22 cellular contexts compared by ENCODE assay signal in the genomic region with DNA sequence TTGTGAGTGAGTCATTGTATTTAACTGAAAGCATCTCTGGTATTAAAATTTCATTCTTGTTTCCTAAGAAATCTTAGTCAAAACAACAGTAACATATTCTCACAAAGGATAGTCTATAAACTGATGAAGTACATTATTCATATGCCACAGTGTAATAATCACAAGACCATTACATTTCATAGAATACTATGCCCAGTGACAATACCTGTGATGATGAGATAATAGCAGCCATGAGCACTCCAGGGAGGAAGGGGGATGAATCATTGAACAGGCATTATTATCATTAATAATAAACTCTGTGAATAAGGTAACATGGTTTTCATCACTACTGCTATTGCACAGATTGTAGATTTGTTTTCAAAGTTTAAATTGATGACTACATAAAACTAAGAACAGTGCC.
DNase-seq lines count a peak whose midpoint lies in the region; ATAC-seq and TF ChIP-seq lines count a peak whose summit lies in the region.
"Had no signal": no experiment of that assay in that cellular context is flagged by ENCODE, and none has a peak within 500 bp of the region (broad histone marks: within the 10 kb centered on the region; RNA-seq: fewer than 3 reads in every experiment).

No MANE protein-coding gene starts in this region.

- H3K27ac ChIP-seq in SK-N-SH (ENCODE audit: low read depth in 2 of 2, low read length in 1 of 2) (peak overlapping the region in 1 of 2 experiments; percentile 68; a peak in 2 of 4 replicates), left lung (no peak overlapping the region)
- H3K27ac ChIP-seq: KMS-11, lower lobe of right lung, neutrophil, SJCRH30, upper lobe of left lung, WERI-Rb-1 had no signal

- ATAC-seq in Right ventricle myocardium superior (ENCODE audit: poor library complexity) (no peak), left lung (no peak)
- ATAC-seq: effector memory CD8-positive, alpha-beta T cell; lower lobe of right lung had no signal

- H3K36me3 ChIP-seq in SK-N-SH (replicated peaks in 1 of 2; ENCODE audit: control insufficient read depth in 1 of 2, insufficient read depth in 2 of 2, low read length in 1 of 2) (no peaks in the 10 kb centered on the region), skeletal muscle satellite cell (ENCODE audit: insufficient read depth, low read length) (no peaks in the 10 kb centered on the region), left lung (no peaks in the 10 kb centered on the region)
- H3K36me3 ChIP-seq: lower lobe of right lung, neutrophil, SJCRH30, upper lobe of left lung, WERI-Rb-1 had no signal

- H3K79me2 ChIP-seq in SK-N-SH (ENCODE audit: insufficient read depth), result no peaks in the 10 kb centered on the region

- POLR2A ChIA-PET in SK-N-SH (lab: Yijun Ruan, JAX), result no interaction called here

- TF ChIP-seq EP300 in SK-N-SH (IDR thresholded peaks at IDR 0.05; ENCODE audit: borderline replicate concordance in 1 of 2, low read depth in 1 of 2, low read length in 1 of 2), result no peak

- CTCF ChIA-PET in SK-N-SH (lab: Yijun Ruan, JAX), result no interaction called here

- H3K4me1 ChIP-seq in SK-N-SH (ENCODE audit: control insufficient read depth in 1 of 2, insufficient read depth in 2 of 2, low read depth in 1 of 2, low read length in 1 of 2) (no peaks in the 10 kb centered on the region), skeletal muscle satellite cell (ENCODE audit: control insufficient read depth, insufficient read depth, low read length) (peaks cover 39% of the 10 kb centered on the region), left lung (no peaks in the 10 kb centered on the region)
- H3K4me1 ChIP-seq: Caco-2, lower lobe of right lung, SJCRH30, upper lobe of left lung had no signal

- peak; percentile 54 for DNase-seq in GM04503 (ENCODE audit: low read depth)
- DNase-seq in SK-N-SH, result no peak
- peak; percentile 78 for DNase-seq in fibroblast of mammary gland (ENCODE audit: low read depth)
- DNase-seq in activated T-cell treated with anti-CD3 and anti-CD28 coated beads for 4 hours, result no peak
- DNase-seq in Right ventricle myocardium superior, result no peak
- DNase-seq in left lung, result no peak
- DNase-seq: activated CD4-positive, alpha-beta memory T cell treated with anti-CD3 and anti-CD28 coated beads for 36 hours; activated naive CD4-positive, alpha-beta T cell; anterior cingulate cortex; Caco-2; effector memory CD8-positive, alpha-beta T cell; hippocampal formation; lower lobe of right lung; NCI-H187; NCI-H345; SJCRH30; stimulated activated CD4-positive, alpha-beta T cell treated with anti-CD3 and anti-CD28 coated beads, Interleukin-4, amount 100 ng/mL, for 24 hours; upper lobe of left lung; WERI-Rb-1 had no signal

- H3F3A ChIP-seq in SK-N-SH (replicated peaks; ENCODE audit: insufficient read depth), result peaks cover 6% of the 10 kb centered on the region

- no peak for TF ChIP-seq RAD21 in SK-N-SH (IDR thresholded peaks at IDR 0.05; ENCODE audit: low read length)

- intact Hi-C loops in Right ventricle myocardium superior (cut with DNase I) (no loop called here), left lung (cut with DNase I) (no loop called here)

- no peaks in the 10 kb centered on the region for H3K27me3 ChIP-seq in SK-N-SH (ENCODE audit: insufficient read depth)
- H3K27me3 ChIP-seq in skeletal muscle satellite cell (ENCODE audit: control insufficient read depth, insufficient read depth, low read length), result no peaks in the 10 kb centered on the region
- no peaks in the 10 kb centered on the region for H3K27me3 ChIP-seq in left lung
- H3K27me3 ChIP-seq: neutrophil, SJCRH30, upper lobe of left lung had no signal

- no peak overlapping the region for H3K4me2 ChIP-seq in SK-N-SH
- peak overlapping the region; percentile 16 for H3K4me2 ChIP-seq in skeletal muscle satellite cell (ENCODE audit: low read length)
- H3K4me2 ChIP-seq: KMS-11 had no signal

- H3K4me3 ChIP-seq in SK-N-SH (ENCODE audit: low read depth in 2 of 2, low read length in 1 of 2) (no peak overlapping the region), fibroblast of mammary gland (ENCODE audit: control insufficient read depth, low read depth, low read length) (no peak overlapping the region), skeletal muscle satellite cell (ENCODE audit: low read length) (no peak overlapping the region), left lung (no peak overlapping the region)
- H3K4me3 ChIP-seq: lower lobe of right lung, SJCRH30, upper lobe of left lung had no signal

- no peaks in the 10 kb centered on the region for H3K9me2 ChIP-seq in SK-N-SH

- H3K9ac ChIP-seq in SK-N-SH, result no peak overlapping the region
- no peak overlapping the region for H3K9ac ChIP-seq in skeletal muscle satellite cell (ENCODE audit: low read depth, low read length)
- H3K9ac ChIP-seq: KMS-11 had no signal

- no peak for TF ChIP-seq CTCF in SK-N-SH (IDR thresholded peaks at IDR 0.05)
- no peak for TF ChIP-seq CTCF in fibroblast of mammary gland (conservative IDR thresholded peaks at IDR 0.05; ENCODE audit: control insufficient read depth, insufficient read depth, low read depth, low read length)
- TF ChIP-seq CTCF in left lung (IDR thresholded peaks at IDR 0.05), result no peak

- H3K9me3 ChIP-seq in SK-N-SH (no peaks in the 10 kb centered on the region), skeletal muscle satellite cell (replicated peaks; ENCODE audit: low read length) (no peaks in the 10 kb centered on the region), left lung (no peaks in the 10 kb centered on the region)
- H3K9me3 ChIP-seq: Caco-2, lower lobe of right lung, neutrophil, SJCRH30, upper lobe of left lung had no signal

- no peak overlapping the region for H2AFZ ChIP-seq in SK-N-SH (ENCODE audit: low read depth)

- H4K20me1 ChIP-seq in SK-N-SH (ENCODE audit: insufficient read depth), result no peaks in the 10 kb centered on the region

TF ChIP-seq in SK-N-SH, 30 proteins besides CTCF, POLR2A, EP300 and RAD21:
- TF ChIP-seq JUND (IDR thresholded peaks at IDR 0.05) (peak; percentile 33), TCF12 (IDR thresholded peaks at IDR 0.05) (peak; percentile 53), ELF1 (IDR thresholded peaks at IDR 0.05) (no peak), FOSL2 (IDR thresholded peaks at IDR 0.05; ENCODE audit: borderline replicate concordance, low read depth) (peak; percentile 47; the same call in 1 of the 2 replicates)
- TF ChIP-seq, protein P1, sequence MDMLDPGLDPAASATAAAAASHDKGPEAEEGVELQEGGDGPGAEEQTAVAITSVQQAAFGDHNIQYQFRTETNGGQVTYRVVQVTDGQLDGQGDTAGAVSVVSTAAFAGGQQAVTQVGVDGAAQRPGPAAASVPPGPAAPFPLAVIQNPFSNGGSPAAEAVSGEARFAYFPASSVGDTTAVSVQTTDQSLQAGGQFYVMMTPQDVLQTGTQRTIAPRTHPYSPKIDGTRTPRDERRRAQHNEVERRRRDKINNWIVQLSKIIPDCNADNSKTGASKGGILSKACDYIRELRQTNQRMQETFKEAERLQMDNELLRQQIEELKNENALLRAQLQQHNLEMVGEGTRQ (IDR thresholded peaks at IDR 0.05; ENCODE audit: borderline replicate concordance, low read depth, low read length), result no peak
- TF ChIP-seq, protein P2, sequence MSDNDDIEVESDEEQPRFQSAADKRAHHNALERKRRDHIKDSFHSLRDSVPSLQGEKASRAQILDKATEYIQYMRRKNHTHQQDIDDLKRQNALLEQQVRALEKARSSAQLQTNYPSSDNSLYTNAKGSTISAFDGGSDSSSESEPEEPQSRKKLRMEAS (IDR thresholded peaks at IDR 0.05; ENCODE audit: low read depth), result no peak

Comparison
In these comparisons a context has a peak if more than half of its experiments do, and no peak if none do; other contexts are left out.
1. DNase-seq: peak in GM04503 (single experiment) and fibroblast of mammary gland (single experiment); none in SK-N-SH (single experiment), activated T-cell treated with anti-CD3 and anti-CD28 coated beads for 4 hours (single experiment), Right ventricle myocardium superior (single experiment) and left lung (0 of 2).